ENCODE assay signal across 15 cellular contexts in the genomic region with DNA sequence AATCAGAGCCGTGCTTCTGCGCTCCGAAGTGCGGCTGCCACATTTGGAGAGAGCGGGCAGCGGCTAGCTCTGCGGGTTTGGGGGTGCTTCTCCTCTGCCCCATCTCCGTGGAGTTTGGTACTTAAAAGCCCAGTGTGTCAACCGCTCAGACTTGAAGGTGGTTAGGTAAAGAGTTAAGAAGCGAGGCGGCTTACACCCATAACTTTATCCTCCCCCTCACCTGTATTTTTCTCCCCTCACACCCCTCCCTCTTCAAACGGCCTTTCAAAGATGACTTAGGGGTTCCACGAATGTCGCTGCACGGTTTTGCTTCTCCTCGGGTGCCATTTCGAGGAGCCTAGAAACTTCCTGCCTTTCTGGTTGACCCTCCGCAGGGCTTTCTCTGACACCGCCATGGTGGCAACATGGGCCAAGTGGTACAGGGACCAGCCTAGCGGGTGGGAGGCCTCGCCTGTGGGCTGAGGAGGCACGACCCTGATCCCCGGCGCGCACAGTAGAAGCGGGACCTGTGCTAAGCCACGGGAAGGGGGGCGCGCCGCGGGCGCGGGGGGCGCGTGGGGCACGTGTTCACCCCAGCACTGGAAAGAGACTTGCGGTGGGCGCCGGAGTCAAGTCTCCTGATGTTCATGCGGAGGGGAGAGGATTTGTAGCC. TPM values are rescaled to one million over a fixed set of nuclear protein-coding genes. Genes with fewer than 3 reads are reported as not detected.
DNase-seq lines count a peak whose midpoint lies in the region; ATAC-seq and TF ChIP-seq lines count a peak whose summit lies in the region.
"Had no signal": no experiment of that assay in that cellular context is flagged by ENCODE, and none has a peak within 500 bp of the region (broad histone marks: within the 10 kb centered on the region; RNA-seq: fewer than 3 reads in every experiment).

No MANE protein-coding gene starts in this region.

- H2AFZ ChIP-seq in SK-N-SH (ENCODE audit: low read depth) (no peak overlapping the region), osteoblast (ENCODE audit: low read length) (no peak overlapping the region)

- H3K36me3 ChIP-seq in SK-N-SH (replicated peaks in 1 of 2; ENCODE audit: control insufficient read depth in 1 of 2, insufficient read depth in 2 of 2, low read length in 1 of 2) (no peaks in the 10 kb centered on the region), mesodermal cell (ENCODE audit: control insufficient read depth, insufficient read depth, low read length) (no peaks in the 10 kb centered on the region), thyroid gland (no peaks in the 10 kb centered on the region), brain microvascular endothelial cell (replicated peaks) (no peaks in the 10 kb centered on the region), osteoblast (ENCODE audit: insufficient read depth, low read length) (no peaks in the 10 kb centered on the region)

- peaks cover 31% of the 10 kb centered on the region for H3K4me1 Mint-ChIP-seq in endothelial cell (ENCODE audit: unreplicated experiment)

- ATAC-seq in SK-N-SH treated with all-trans-retinoic acid at 6 μM for 48 hours: no peak
- ATAC-seq: A549; stimulated activated memory B cell treated with anti-CD40 and anti-IgM and Interleukin-4, amounts not matched to agents 10 μg/mL and 1 μg/mL and 100 μg/mL, for 72 hours had no signal

- H3K36me3 Mint-ChIP-seq in endothelial cell (ENCODE audit: low read depth, unreplicated experiment): peaks cover 13% of the 10 kb centered on the region
- H3K36me3 Mint-ChIP-seq: stimulated activated memory B cell treated with anti-CD40 and anti-IgM and Interleukin-4, amounts not matched to agents 10 μg/mL and 1 μg/mL and 100 μg/mL, for 72 hours had no signal

- H3K4me1 ChIP-seq in SK-N-SH (ENCODE audit: control insufficient read depth in 1 of 2, insufficient read depth in 2 of 2, low read depth in 1 of 2, low read length in 1 of 2) (peaks cover 0 to 13% of the 10 kb centered on the region in 2 experiments; a peak in 2 of 4 replicates), mesodermal cell (ENCODE audit: control insufficient read depth, insufficient read depth, low read length, poor library complexity, severe bottlenecking) (peaks cover 31% of the 10 kb centered on the region), thyroid gland (peaks cover 35 to 42% of the 10 kb centered on the region in 2 donors), osteoblast (ENCODE audit: insufficient read depth, low read length) (peaks cover 12% of the 10 kb centered on the region)

- H3K27ac ChIP-seq in SK-N-SH (ENCODE audit: low read depth in 2 of 2, low read length in 1 of 2) (no peak overlapping the region), mesodermal cell (ENCODE audit: low read depth, low read length, severe bottlenecking) (no peak overlapping the region), thyroid gland (peak overlapping the region; percentile 52 to 74 (median 71)), brain microvascular endothelial cell (no peak overlapping the region), osteoblast (ENCODE audit: low read depth, low read length) (no peak overlapping the region)
- H3K27ac ChIP-seq: A549 had no signal

- no peaks in the 10 kb centered on the region for H3K79me2 ChIP-seq in SK-N-SH (ENCODE audit: insufficient read depth)
- no peaks in the 10 kb centered on the region for H3K79me2 ChIP-seq in osteoblast (ENCODE audit: insufficient read depth, low read length)

- H3K9me3 ChIP-seq in SK-N-SH (no peaks in the 10 kb centered on the region), mesodermal cell (ENCODE audit: control insufficient read depth, low read length) (no peaks in the 10 kb centered on the region), thyroid gland (no peaks in the 10 kb centered on the region), osteoblast (ENCODE audit: low read depth, low read length) (no peaks in the 10 kb centered on the region)
- H3K9me3 ChIP-seq: A549 had no signal

- intact Hi-C loops in thyroid gland (cut with DNase I): loop anchor here (5.0 kb wide), 1 partner anchor 33 kb away; a partner anchor contains a TSS

- no peak overlapping the region for H3K9ac ChIP-seq in SK-N-SH

- H3K4me3 ChIP-seq in SK-N-SH (ENCODE audit: low read depth in 2 of 2, low read length in 1 of 2) (no peak overlapping the region), mesodermal cell (ENCODE audit: extremely low read depth, insufficient read depth, low read length, poor library complexity, severe bottlenecking) (peak overlapping the region; percentile 14), thyroid gland (replicated peaks in 1 of 3) (no peak overlapping the region), brain microvascular endothelial cell (ENCODE audit: low read depth, low read length) (no peak overlapping the region), osteoblast (ENCODE audit: insufficient read depth, low read length) (no peak overlapping the region)
- H3K4me3 ChIP-seq: A549 had no signal

- no peaks in the 10 kb centered on the region for H3K9me3 Mint-ChIP-seq in endothelial cell (ENCODE audit: unreplicated experiment)
- H3K9me3 Mint-ChIP-seq: nephron; stimulated activated memory B cell treated with anti-CD40 and anti-IgM and Interleukin-4, amounts not matched to agents 10 μg/mL and 1 μg/mL and 100 μg/mL, for 72 hours had no signal

- peaks cover 41% of the 10 kb centered on the region for H3K27me3 Mint-ChIP-seq in endothelial cell (ENCODE audit: unreplicated experiment)
- H3K27me3 Mint-ChIP-seq: stimulated activated memory B cell treated with anti-CD40 and anti-IgM and Interleukin-4, amounts not matched to agents 10 μg/mL and 1 μg/mL and 100 μg/mL, for 72 hours had no signal

- DNase-seq in SK-N-SH (peak; percentile 13), endothelial cell (ENCODE audit: low spot score) (peak; percentile 35), thyroid gland (no peak), brain microvascular endothelial cell (no peak), osteoblast (ENCODE audit: insufficient read length, low spot score, missing footprints) (no peak)
- no peak for DNase-seq in activated effector memory CD4-positive, alpha-beta T cell treated with anti-CD3 and anti-CD28 coated beads, Interleukin-2, amount 50 U/mL, for 16 hours
- DNase-seq: activated CD4-positive, alpha-beta T cell treated with anti-CD3 and anti-CD28 coated beads for 4 hours; activated gamma-delta T cell; NCI-H526 treated with DMSO at 0.1 percent for 48 hours; SW 1271 had no signal

- no peaks in the 10 kb centered on the region for H4K20me1 ChIP-seq in SK-N-SH (ENCODE audit: insufficient read depth)
- no peaks in the 10 kb centered on the region for H4K20me1 ChIP-seq in osteoblast (ENCODE audit: insufficient read depth, low read length)

- CTCF ChIA-PET in SK-N-SH (lab: Yijun Ruan, JAX): interaction anchor here (0.8 to 2.6 kb wide), 4 partner anchors 8 to 918 kb away, joined by 3 to 19 read pairs (median 4); no protein-coding TSS in a partner anchor

- no peak overlapping the region for H3K4me3 Mint-ChIP-seq in endothelial cell (ENCODE audit: unreplicated experiment)
- H3K4me3 Mint-ChIP-seq: nephron; stimulated activated memory B cell treated with anti-CD40 and anti-IgM and Interleukin-4, amounts not matched to agents 10 μg/mL and 1 μg/mL and 100 μg/mL, for 72 hours had no signal

- H3K9me2 ChIP-seq in SK-N-SH: no peaks in the 10 kb centered on the region

- no peak overlapping the region for H3K27ac Mint-ChIP-seq in endothelial cell (ENCODE audit: unreplicated experiment)
- H3K27ac Mint-ChIP-seq: nephron; stimulated activated memory B cell treated with anti-CD40 and anti-IgM and Interleukin-4, amounts not matched to agents 10 μg/mL and 1 μg/mL and 100 μg/mL, for 72 hours had no signal

- no peak for TF ChIP-seq EP300 in SK-N-SH (IDR thresholded peaks at IDR 0.05; ENCODE audit: borderline replicate concordance in 1 of 2, low read depth in 1 of 2, low read length in 1 of 2)

- no peak for TF ChIP-seq CTCF in SK-N-SH (IDR thresholded peaks at IDR 0.05)
- TF ChIP-seq CTCF in endothelial cell (IDR thresholded peaks at IDR 0.05; ENCODE audit: unreplicated experiment): no peak
- TF ChIP-seq CTCF in thyroid gland (IDR thresholded peaks at IDR 0.05): no peak
- TF ChIP-seq CTCF in brain microvascular endothelial cell (IDR thresholded peaks at IDR 0.05; ENCODE audit: low read depth, low read length, missing control alignments): no peak
- TF ChIP-seq CTCF in osteoblast (IDR thresholded peaks at IDR 0.05; ENCODE audit: extremely low read depth, low read depth, low read length): no peak

- POLR2A ChIA-PET in SK-N-SH (lab: Yijun Ruan, JAX): no interaction called here

- TF ChIP-seq RAD21 in SK-N-SH (IDR thresholded peaks at IDR 0.05; ENCODE audit: low read length): no peak

- H3K27me3 ChIP-seq in SK-N-SH (ENCODE audit: insufficient read depth) (no peaks in the 10 kb centered on the region), thyroid gland (peaks cover 12% of the 10 kb centered on the region), brain microvascular endothelial cell (replicated peaks) (peaks cover 62% of the 10 kb centered on the region), osteoblast (ENCODE audit: insufficient read depth, low read length) (peaks cover 99% of the 10 kb centered on the region)

- H3K4me2 ChIP-seq in SK-N-SH: no peak overlapping the region
- H3K4me2 ChIP-seq in osteoblast (ENCODE audit: insufficient read depth, low read length): no peak overlapping the region
- H3K4me2 ChIP-seq: A549 had no signal

- WGBS in SK-N-SH (ENCODE audit: low lambda C conversion rate): 94% methylated on average over 40 of the region's 40 CpGs
- WGBS in mesodermal cell (ENCODE audit: insufficient coverage in 2 of 2), 2 experiments: 1 to 3% methylated on average over 24 to 32 of the region's 40 CpGs
- WGBS in thyroid gland, 2 donors: 43 to 67% methylated on average over 36 to 40 of the region's 40 CpGs

- in situ Hi-C loops in brain microvascular endothelial cell (cut with HindIII; ENCODE audit: low pct_ligation_motif_present, low sequenced_read_pairs): no loop called here

- no peak for TF ChIP-seq POLR2A in thyroid gland (IDR thresholded peaks at IDR 0.05)

- H3F3A ChIP-seq in SK-N-SH (replicated peaks; ENCODE audit: insufficient read depth): no peaks in the 10 kb centered on the region

TF ChIP-seq in SK-N-SH, 30 proteins besides CTCF, POLR2A, EP300 and RAD21 (continues in another document):
- TF ChIP-seq RCOR1 (IDR thresholded peaks at IDR 0.05; ENCODE audit: low read length) (no peak), SIN3A (IDR thresholded peaks at IDR 0.05; ENCODE audit: borderline replicate concordance, low read depth, low read length) (no peak), FOXM1 (IDR thresholded peaks at IDR 0.05; ENCODE audit: low read depth) (no peak)

TF ChIP-seq in SK-N-SH treated with all-trans-retinoic acid at 6 μM for 48 hours, 23 proteins besides CTCF, POLR2A, EP300 and RAD21 (continues in another document):
- TF ChIP-seq ZFP3 (CRISPR knock-in tag; IDR thresholded peaks at IDR 0.05) (no peak), ZNF8 (CRISPR knock-in tag; IDR thresholded peaks at IDR 0.05) (no peak), GLIS3 (CRISPR knock-in tag; IDR thresholded peaks at IDR 0.05) (no peak)

RNA-seq across cellular contexts. Expression of a gene that starts 31.8 kb away (rescaled TPM):
- 8.1 and 9.2 TPM in 2 replicates for polyA plus RNA-seq in SK-N-SH (2012; rRNA removed)
- polyA plus RNA-seq in SK-N-SH (2012; cell fraction: cytosol; rRNA removed): 9.4 TPM in 2 replicates
- polyA plus RNA-seq in SK-N-SH (2012; cell fraction: nucleus; rRNA removed): 12.0 and 18.7 TPM in 2 replicates
- total RNA-seq in endothelial cell (ENCODE audit: unreplicated experiment) (120 TPM), thyroid gland (100 to 1,000 TPM in 3 of 4 donors, 10 to 100 TPM in 1; 57.9 to 144 (median 125) TPM), osteoblast (21.0 and 26.2 TPM in 2 replicates)
- polyA plus RNA-seq in mesodermal cell (2013, experiment 1 of 2): 1.9 TPM
- 1.7 TPM for polyA plus RNA-seq in mesodermal cell (2013, experiment 2 of 2)

Comparison
In these comparisons a context has a peak if more than half of its experiments do, and no peak if none do; other contexts are left out.
1. DNase-seq: peak in SK-N-SH (single experiment) and endothelial cell (single experiment); none in thyroid gland (0 of 2), brain microvascular endothelial cell (single experiment), activated effector memory CD4-positive, alpha-beta T cell treated with anti-CD3 and anti-CD28 coated beads, Interleukin-2, amount 50 U/mL, for 16 hours (single experiment) and osteoblast (single experiment).
2. H3K27ac ChIP-seq: peak in thyroid gland (3 of 3); none in SK-N-SH (0 of 2), mesodermal cell (single experiment), brain microvascular endothelial cell (single experiment) and osteoblast (single experiment).